13 cellular contexts compared by ENCODE assay signal in genomic region chr17:2851615-2852014, GRCh38. TPM values are rescaled to one million over a fixed set of nuclear protein-coding genes. Genes with fewer than 3 reads are reported as not detected.
DNase-seq lines count a peak whose midpoint lies in the region; ATAC-seq and TF ChIP-seq lines count a peak whose summit lies in the region.
"Had no signal": no experiment of that assay in that cellular context is flagged by ENCODE, and none has a peak within 500 bp of the region (broad histone marks: within the 10 kb centered on the region; RNA-seq: fewer than 3 reads in every experiment).

No MANE protein-coding gene starts in this region.

- DNase-seq in right atrium auricular region (ENCODE audit: low spot score) (no peak), Right ventricle myocardium superior (no peak), OCI-LY7 (ENCODE audit: low spot score) (no peak), AG08396 (ENCODE audit: low spot score) (no peak), medulla oblongata (ENCODE audit: extremely low spot score) (no peak), tibial artery (no peak)
- DNase-seq in natural killer cell treated with Interleukin-12 subunit alpha and Interleukin-12 subunit beta and Interleukin-15 and Interleukin-18, amount 100 ng/mL, for 72 hours (ENCODE audit: low spot score), result no peak
- DNase-seq: DMS79 treated with DMSO at 0.1 percent for 48 hours, HFFc6, NCI-H1930, NCI-H510A, SJCRH30 had no signal

- H3K36me3 ChIP-seq in right atrium auricular region (no peaks in the 10 kb centered on the region), OCI-LY7 (ENCODE audit: insufficient read depth, low read length) (no peaks in the 10 kb centered on the region), tibial artery (no peaks in the 10 kb centered on the region)
- H3K36me3 ChIP-seq: SJCRH30 had no signal

- H3K27ac ChIP-seq in right atrium auricular region (peak overlapping the region; percentile 89 to 94), OCI-LY7 (ENCODE audit: low read depth, low read length, poor library complexity, severe bottlenecking) (peak overlapping the region; percentile 80), tibial artery (peak overlapping the region in 1 of 2 donors; percentile 79)
- H3K27ac ChIP-seq: SJCRH30 had no signal

- no peaks in the 10 kb centered on the region for H3K9me3 Mint-ChIP-seq in natural killer cell treated with Interleukin-12 subunit alpha and Interleukin-12 subunit beta and Interleukin-15 and Interleukin-18, amount 100 ng/mL, for 72 hours
- H3K9me3 Mint-ChIP-seq: HFFc6 had no signal

- intact Hi-C loops in Right ventricle myocardium superior (cut with DNase I), result loop anchor here (10.0 kb wide), 1 partner anchor 53 kb away; no protein-coding TSS in a partner anchor
- intact Hi-C loops in OCI-LY7 (cut with micrococcal nuclease; ENCODE audit: unreplicated experiment), result loop anchor here (1.0 kb wide), 1 partner anchor 152 kb away; no protein-coding TSS in a partner anchor
- intact Hi-C loops in tibial artery (cut with DNase I; ENCODE audit: low total_unique reads), result loop anchor here (2.0 kb wide), 1 partner anchor 153 kb away; no protein-coding TSS in a partner anchor

- no peaks in the 10 kb centered on the region for H4K20me1 ChIP-seq in OCI-LY7 (ENCODE audit: insufficient read depth, low read length)

- H3K27me3 Mint-ChIP-seq in natural killer cell treated with Interleukin-12 subunit alpha and Interleukin-12 subunit beta and Interleukin-15 and Interleukin-18, amount 100 ng/mL, for 72 hours, result no peaks in the 10 kb centered on the region

- no peak for TF ChIP-seq CTCF in right atrium auricular region (IDR thresholded peaks at IDR 0.05)
- TF ChIP-seq CTCF in OCI-LY7 (conservative IDR thresholded peaks at IDR 0.05; ENCODE audit: low read length), result no peak
- TF ChIP-seq CTCF in tibial artery (IDR thresholded peaks at IDR 0.05), result no peak

- peaks cover 36 to 44% of the 10 kb centered on the region in 2 donors for H3K4me1 Mint-ChIP-seq in natural killer cell treated with Interleukin-12 subunit alpha and Interleukin-12 subunit beta and Interleukin-15 and Interleukin-18, amount 100 ng/mL, for 72 hours (ENCODE audit: low read depth in 2 of 2)

- POLR2A ChIA-PET in OCI-LY7 (lab: Charles Lee), result interaction anchor here (0.6 to 0.7 kb wide), 3 partner anchors 78 to 515 kb away, joined by 3 to 7 read pairs (median 4); no protein-coding TSS in a partner anchor

- no peak for ATAC-seq in Right ventricle myocardium superior (ENCODE audit: poor library complexity)
- ATAC-seq in natural killer cell treated with Interleukin-12 subunit alpha and Interleukin-12 subunit beta and Interleukin-15 and Interleukin-18, amount 100 ng/mL, for 72 hours, result no peak
- ATAC-seq in HG02852 (IDR thresholded peaks at IDR 0.05; ENCODE audit: unreplicated experiment), result no peak

- CTCF ChIA-PET in OCI-LY7 (lab: Charles Lee; ENCODE audit: unreplicated experiment), result interaction anchor here (0.6 to 2.5 kb wide), 3 partner anchors 154 to 722 kb away, joined by 3 to 9 read pairs (median 5); no protein-coding TSS in a partner anchor

- H3K4me1 ChIP-seq in right atrium auricular region (peaks cover 0 to 40% of the 10 kb centered on the region in 2 donors), OCI-LY7 (ENCODE audit: insufficient read depth, low read length, poor library complexity, severe bottlenecking) (peaks cover 76% of the 10 kb centered on the region), tibial artery (peaks cover 0 to 36% (median 23%) of the 10 kb centered on the region in 4 donors)

- H3K4me2 ChIP-seq in OCI-LY7 (ENCODE audit: low read length), result peak overlapping the region; percentile 66

- no peaks in the 10 kb centered on the region for H3K9me2 ChIP-seq in OCI-LY7 (ENCODE audit: insufficient read depth, low read length)

- peaks cover 18% of the 10 kb centered on the region; the same call in 1 of the 2 replicates for H3K79me2 ChIP-seq in OCI-LY7 (ENCODE audit: insufficient read depth, low read depth, low read length)

- no peaks in the 10 kb centered on the region for H3K36me3 Mint-ChIP-seq in natural killer cell treated with Interleukin-12 subunit alpha and Interleukin-12 subunit beta and Interleukin-15 and Interleukin-18, amount 100 ng/mL, for 72 hours

- H3K4me3 Mint-ChIP-seq in natural killer cell treated with Interleukin-12 subunit alpha and Interleukin-12 subunit beta and Interleukin-15 and Interleukin-18, amount 100 ng/mL, for 72 hours, result peak overlapping the region; percentile 20

- BruUV-seq in OCI-LY7 (replicated peaks; lab: Mats Ljungman, UMichigan), result no TSS peak

- H3K27me3 ChIP-seq in right atrium auricular region, result no peaks in the 10 kb centered on the region
- no peaks in the 10 kb centered on the region for H3K27me3 ChIP-seq in tibial artery
- H3K27me3 ChIP-seq: SJCRH30 had no signal

- H3K27ac Mint-ChIP-seq in natural killer cell treated with Interleukin-12 subunit alpha and Interleukin-12 subunit beta and Interleukin-15 and Interleukin-18, amount 100 ng/mL, for 72 hours, result peak overlapping the region in 1 of 2 donors; percentile 1

- no peak overlapping the region; the same call in 1 of the 2 replicates for H2AFZ ChIP-seq in OCI-LY7 (ENCODE audit: low read length)

- H3K9me3 ChIP-seq in right atrium auricular region (no peaks in the 10 kb centered on the region), OCI-LY7 (ENCODE audit: low read length) (no peaks in the 10 kb centered on the region), tibial artery (no peaks in the 10 kb centered on the region)
- H3K9me3 ChIP-seq: SJCRH30 had no signal

- H3K4me3 ChIP-seq in right atrium auricular region, result no peak overlapping the region
- H3K4me3 ChIP-seq in OCI-LY7 (ENCODE audit: low read depth, low read length, poor library complexity, severe bottlenecking), result peak overlapping the region; percentile 12
- H3K4me3 ChIP-seq in tibial artery, result no peak overlapping the region
- H3K4me3 ChIP-seq: SJCRH30 had no signal

RNA-seq across cellular contexts. Expression of gene RAP1GAP2, which starts 55.4 kb away (rescaled TPM):
- total RNA-seq in right atrium auricular region, result 10 to 100 TPM; 22.4 to 32.9 TPM
- 46.8 TPM for total RNA-seq in Right ventricle myocardium superior
- total RNA-seq in OCI-LY7 (2014; rRNA removed; shearing (Covaris generic)), result 10.9 and 11.3 TPM in 2 replicates
- 23.8 and 28.2 TPM in 2 replicates for total RNA-seq in OCI-LY7 (2022)
- total RNA-seq in natural killer cell treated with Interleukin-12 subunit alpha and Interleukin-12 subunit beta and Interleukin-15 and Interleukin-18, amount 100 ng/mL, for 72 hours, result 10 to 100 TPM in 1 of 2 donors, 1 to 10 TPM in 1; 7.7 to 14.5 TPM
